8 cellular contexts compared by ENCODE assay signal in genomic region chr3:149487598-149488197, GRCh38. TPM values are rescaled to one million over a fixed set of nuclear protein-coding genes. Genes with fewer than 3 reads are reported as not detected.
DNase-seq lines count a peak whose midpoint lies in the region; ATAC-seq and TF ChIP-seq lines count a peak whose summit lies in the region.
"Had no signal": no experiment of that assay in that cellular context is flagged by ENCODE, and none has a peak within 500 bp of the region (broad histone marks: within the 10 kb centered on the region; RNA-seq: fewer than 3 reads in every experiment).

No MANE protein-coding gene starts in this region.

- H3K79me2 ChIP-seq in smooth muscle cell (ENCODE audit: low read depth), result no peaks in the 10 kb centered on the region

- H3K4me3 ChIP-seq in smooth muscle cell, result no peak overlapping the region
- no peak overlapping the region for H3K4me3 ChIP-seq in lower leg skin (ENCODE audit: low read depth, poor library complexity, severe bottlenecking)
- H3K4me3 ChIP-seq in vagina, result no peak overlapping the region

- no peak overlapping the region for H3K4me3 Mint-ChIP-seq in activated naive CD8-positive, alpha-beta T cell treated with anti-CD3 and anti-CD28 coated beads for 36 hours

- no peak overlapping the region for H3K27ac Mint-ChIP-seq in activated naive CD8-positive, alpha-beta T cell treated with anti-CD3 and anti-CD28 coated beads for 36 hours

- H3F3A ChIP-seq in smooth muscle cell (ENCODE audit: low read depth), result no peaks in the 10 kb centered on the region

- ATAC-seq in GM21367 (IDR thresholded peaks at IDR 0.05; ENCODE audit: unreplicated experiment), result peak; percentile 68

- no peaks in the 10 kb centered on the region for H3K36me3 ChIP-seq in smooth muscle cell (ENCODE audit: low read depth)
- H3K36me3 ChIP-seq in vagina, result no peaks in the 10 kb centered on the region

- H3K36me3 Mint-ChIP-seq in activated naive CD8-positive, alpha-beta T cell treated with anti-CD3 and anti-CD28 coated beads for 36 hours, result no peaks in the 10 kb centered on the region

- H3K4me2 ChIP-seq in smooth muscle cell, result no peak overlapping the region

- TF ChIP-seq CTCF in GM10248 (IDR thresholded peaks at IDR 0.05; ENCODE audit: control extremely low read depth, extremely low read depth, low read depth, missing control alignments) (peak; percentile 47), smooth muscle cell (IDR thresholded peaks at IDR 0.05; ENCODE audit: borderline replicate concordance, insufficient read depth, poor library complexity, severe bottlenecking) (peak; percentile 36), lower leg skin (IDR thresholded peaks at IDR 0.05) (no peak), vagina (IDR thresholded peaks at IDR 0.05) (no peak)

- no peaks in the 10 kb centered on the region for H3K9me3 Mint-ChIP-seq in activated naive CD8-positive, alpha-beta T cell treated with anti-CD3 and anti-CD28 coated beads for 36 hours

- 62% methylated on average over 6 of the region's 6 CpGs for WGBS in smooth muscle cell (ENCODE audit: low lambda C conversion rate)
- 77 to 81% methylated on average over 6 of the region's 6 CpGs for WGBS in lower leg skin, 2 donors

- H2AFZ ChIP-seq in smooth muscle cell (ENCODE audit: low read depth), result no peak overlapping the region

- intact Hi-C loops in lower leg skin (cut with DNase I; ENCODE audit: low total_unique reads), result no loop called here
- intact Hi-C loops in vagina (cut with DNase I), result no loop called here

- POLR2A ChIA-PET in GM10248 (lab: Yijun Ruan, JAX), result no interaction called here

- no peak overlapping the region for H3K9ac ChIP-seq in smooth muscle cell (ENCODE audit: low read depth)

- no peaks in the 10 kb centered on the region for H3K4me1 Mint-ChIP-seq in activated naive CD8-positive, alpha-beta T cell treated with anti-CD3 and anti-CD28 coated beads for 36 hours

- no peak overlapping the region for H3K27ac ChIP-seq in smooth muscle cell (ENCODE audit: low read depth)
- H3K27ac ChIP-seq in vagina, result no peak overlapping the region

- peak; percentile 43 for DNase-seq in GM10248 (ENCODE audit: extremely low spot score)
- DNase-seq in Kasumi-1 (lab: John Stamatoyannopoulos, UW), result peak; percentile 8 to 33
- peak; percentile 23 for DNase-seq in activated naive CD8-positive, alpha-beta T cell treated with anti-CD3 and anti-CD28 coated beads for 36 hours
- DNase-seq in smooth muscle cell (lab: John Stamatoyannopoulos, UW; ENCODE audit: unreplicated experiment), result no peak
- DNase-seq in lower leg skin (ENCODE audit: low spot score in 2 of 2), result no peak
- DNase-seq in vagina (ENCODE audit: extremely low spot score in 2 of 2), result no peak

- H3K4me1 ChIP-seq in smooth muscle cell (ENCODE audit: low read depth), result no peaks in the 10 kb centered on the region
- H3K4me1 ChIP-seq in vagina, result no peaks in the 10 kb centered on the region

- H3K9me3 ChIP-seq in smooth muscle cell (replicated peaks; ENCODE audit: low read depth) (no peaks in the 10 kb centered on the region), vagina (no peaks in the 10 kb centered on the region)

- H3K27me3 Mint-ChIP-seq in activated naive CD8-positive, alpha-beta T cell treated with anti-CD3 and anti-CD28 coated beads for 36 hours, result peaks cover 9% of the 10 kb centered on the region

- TF ChIP-seq POLR2A in lower leg skin (IDR thresholded peaks at IDR 0.05) (no peak), vagina (IDR thresholded peaks at IDR 0.05) (no peak)

- CTCF ChIA-PET in GM10248 (lab: Yijun Ruan, JAX), result interaction anchor here (0.9 to 3.1 kb wide), 12 partner anchors 8 to 321 kb away, joined by 3 to 16 read pairs (median 4); partner anchors contain the start of gene TM4SF4

- no peaks in the 10 kb centered on the region for H4K20me1 ChIP-seq in smooth muscle cell (ENCODE audit: low read depth)

- H3K27me3 ChIP-seq in smooth muscle cell (ENCODE audit: low read depth), result no peaks in the 10 kb centered on the region
- H3K27me3 ChIP-seq in vagina, result no peaks in the 10 kb centered on the region

RNA-seq across cellular contexts. Expression of gene TM4SF4, which starts 13.2 kb away (rescaled TPM):
- not detected for total RNA-seq in activated naive CD8-positive, alpha-beta T cell treated with anti-CD3 and anti-CD28 coated beads for 36 hours
- total RNA-seq in smooth muscle cell (not detected in 2 replicates), lower leg skin (not detected), vagina (not detected)
- 0.15 and 0.29 TPM in 2 replicates for polyA plus RNA-seq in smooth muscle cell
- total RNA-seq: lung microvascular endothelial cell had no signal

Comparison
In these comparisons a context has a peak if more than half of its experiments do, and no peak if none do; other contexts are left out.
1. DNase-seq: peak in GM10248 (single experiment), Kasumi-1 (2 of 2) and activated naive CD8-positive, alpha-beta T cell treated with anti-CD3 and anti-CD28 coated beads for 36 hours (single experiment); none in smooth muscle cell (single experiment), lower leg skin (0 of 2) and vagina (0 of 2).
2. CTCF ChIP-seq: peak in GM10248 (single experiment) and smooth muscle cell (single experiment); none in lower leg skin (0 of 3) and vagina (0 of 3).